In genomic region chr9:131275332-131276106, GRCh38 we compare ENCODE assay signal across 8 cellular contexts. TPM values are rescaled to one million over a fixed set of nuclear protein-coding genes. Genes with fewer than 3 reads are reported as not detected.
DNase-seq lines count a peak whose midpoint lies in the region; ATAC-seq, FAIRE-seq and TF ChIP-seq lines count a peak whose summit lies in the region.

No MANE protein-coding gene starts in this region.

- H3K27ac Mint-ChIP-seq in CD4-positive, alpha-beta T cell: peak overlapping the region; percentile 100
- H3K27ac Mint-ChIP-seq in IgD-negative memory B cell: peak overlapping the region; percentile 90 to 100 (median 97)

- peak overlapping the region; percentile 94 for H3K27ac ChIP-seq in CD4-positive, alpha-beta T cell (ENCODE audit: low read depth, low read length)
- peak overlapping the region; percentile 99 for H3K27ac ChIP-seq in GM12878 (ENCODE audit: control insufficient read depth, insufficient read depth)

- TF ChIP-seq POLR2A in GM12878 (IDR thresholded peaks at IDR 0.05; ENCODE audit: low read depth, low read length): no peak
- no peak for TF ChIP-seq POLR2A in H54 (IDR thresholded peaks at IDR 0.05; ENCODE audit: low read depth, low read length)

- POLR2A ChIA-PET in CD4-positive, alpha-beta T cell (lab: Charles Lee): interaction anchor here (0.7 to 14.3 kb wide), 4 partner anchors 8 to 97 kb away, joined by 3 to 738 read pairs (median 78); no protein-coding TSS in a partner anchor
- POLR2A ChIA-PET in GM12878 (lab: Charles Lee): interaction anchor here (0.9 to 11.3 kb wide), 3 partner anchors 21 to 39 kb away, joined by 3 to 267 read pairs (median 6); no protein-coding TSS in a partner anchor

- peaks cover 61% of the 10 kb centered on the region for H3K36me3 Mint-ChIP-seq in CD4-positive, alpha-beta T cell (ENCODE audit: low read depth)
- H3K36me3 Mint-ChIP-seq in IgD-negative memory B cell: no peaks in the 10 kb centered on the region

- H3K27me3 ChIP-seq in CD4-positive, alpha-beta T cell (ENCODE audit: control insufficient read depth, insufficient read depth, low read length): no peaks in the 10 kb centered on the region
- H3K27me3 ChIP-seq in GM12878 (replicated peaks in 1 of 2; ENCODE audit: control insufficient read depth in 2 of 2, insufficient read depth in 2 of 2, low read length in 1 of 2): no peaks in the 10 kb centered on the region; a peak in 2 of 4 replicates

- TF ChIP-seq RAD21 in GM12878 (IDR thresholded peaks at IDR 0.05; ENCODE audit: insufficient read depth, low read depth, low read length): peak; percentile 55

- ATAC-seq in CD4-positive, alpha-beta T cell (ENCODE audit: poor library complexity): no peak
- ATAC-seq in GM12878 (peak; percentile 68), HG03097 (IDR thresholded peaks at IDR 0.05; ENCODE audit: low FRiP score, unreplicated experiment) (no peak), GM21526 (IDR thresholded peaks at IDR 0.05; ENCODE audit: low FRiP score, unreplicated experiment) (no peak)

- peak; percentile 80 for FAIRE-seq in GM12878 (lab: Jason Lieb, UNC)
- FAIRE-seq in H54 (lab: Jason Lieb, UNC): no peak

- SMC1A ChIA-PET in GM12878 (lab: Charles Lee; ENCODE audit: uncharacterized antibody, unreplicated experiment): interaction anchor here (1.0 to 7.9 kb wide), 4 partner anchors 21 to 129 kb away, joined by 3 to 154 read pairs (median 10); no protein-coding TSS in a partner anchor

- no peaks in the 10 kb centered on the region for H3K36me3 ChIP-seq in GM12878 (ENCODE audit: control insufficient read depth in 2 of 2, insufficient read depth in 2 of 2, low read length in 1 of 2)

- RAD21 ChIA-PET in GM12878 (lab: Charles Lee; ENCODE audit: unreplicated experiment): interaction anchor here (1.0 to 11.6 kb wide), 3 partner anchors 20 to 97 kb away, joined by 3 to 181 read pairs (median 35); no protein-coding TSS in a partner anchor

- H3K9ac ChIP-seq in GM12878 (ENCODE audit: control insufficient read depth, insufficient read depth, low read length): peak overlapping the region; percentile 97

- H3K4me1 Mint-ChIP-seq in CD4-positive, alpha-beta T cell (ENCODE audit: low read depth): peaks cover 37% of the 10 kb centered on the region
- peaks cover 35 to 40% (median 36%) of the 10 kb centered on the region in 3 donors for H3K4me1 Mint-ChIP-seq in IgD-negative memory B cell

- TF ChIP-seq EP300 in GM12878 (IDR thresholded peaks at IDR 0.05; ENCODE audit: borderline replicate concordance in 1 of 2, control insufficient read depth in 1 of 2, low read depth in 2 of 2, low read length in 2 of 2): no peak

- H3K79me2 ChIP-seq in GM12878 (ENCODE audit: control insufficient read depth, insufficient read depth, low read length): peaks cover 67% of the 10 kb centered on the region

- peak overlapping the region; percentile 99 for H3K4me3 ChIP-seq in GM12878

- H3K4me1 ChIP-seq in GM12878 (ENCODE audit: control insufficient read depth, insufficient read depth, low read length): peaks cover 28% of the 10 kb centered on the region

- in situ Hi-C loops in GM12878 (cut with MboI): no loop called here

- peak overlapping the region; percentile 68 for H2AFZ ChIP-seq in GM12878 (ENCODE audit: control insufficient read depth, low read depth, low read length)

- TF ChIP-seq CTCF in CD4-positive, alpha-beta T cell (IDR thresholded peaks at IDR 0.05): no peak
- TF ChIP-seq CTCF in GM12878 (IDR thresholded peaks at IDR 0.05 in 2 of 3, conservative IDR thresholded peaks at IDR 0.05 in 1 of 3; ENCODE audit: control insufficient read depth in 2 of 3, extremely low read depth in 1 of 3, insufficient read depth in 1 of 3, low read depth in 3 of 3, low read length in 3 of 3): peak; percentile 47 to 69 (median 57)

- H3K9me3 ChIP-seq in CD4-positive, alpha-beta T cell (ENCODE audit: control insufficient read depth, low read length): no peaks in the 10 kb centered on the region
- no peaks in the 10 kb centered on the region for H3K9me3 ChIP-seq in GM12878 (replicated peaks; ENCODE audit: control insufficient read depth, insufficient read depth, low read length)

- no peaks in the 10 kb centered on the region for H3K27me3 Mint-ChIP-seq in CD4-positive, alpha-beta T cell
- no peaks in the 10 kb centered on the region for H3K27me3 Mint-ChIP-seq in IgD-negative memory B cell

- no peak for DNase-seq in CD4-positive, alpha-beta T cell
- DNase-seq in GM12878 (ENCODE audit: low read depth, low spot score): no peak
- peak; percentile 42 for DNase-seq in myocyte (ENCODE audit: low read depth)
- no peak for DNase-seq in NCI-H226
- no peak for DNase-seq in H54 (ENCODE audit: insufficient read length, low spot score)

- peak overlapping the region; percentile 97 for H3K4me3 Mint-ChIP-seq in CD4-positive, alpha-beta T cell
- H3K4me3 Mint-ChIP-seq in IgD-negative memory B cell: peak overlapping the region; percentile 90 to 100 (median 98)

- no TSS peak for BruUV-seq in GM12878 (replicated peaks; lab: Mats Ljungman, UMichigan)

- CTCF ChIA-PET in CD4-positive, alpha-beta T cell (lab: Charles Lee): interaction anchor here (0.5 to 2.4 kb wide), 3 partner anchors 61 to 826 kb away, joined by 3 to 6 read pairs (median 3); no protein-coding TSS in a partner anchor
- CTCF ChIA-PET in GM12878 (lab: Yijun Ruan, JAX): interaction anchor here (0.9 to 9.8 kb wide), 6 partner anchors 12 to 205 kb away, joined by 3 to 151 read pairs (median 8); no protein-coding TSS in a partner anchor

- H4K20me1 ChIP-seq in GM12878 (ENCODE audit: control insufficient read depth, insufficient read depth): no peaks in the 10 kb centered on the region

- H3K4me2 ChIP-seq in GM12878 (ENCODE audit: control insufficient read depth, insufficient read depth): peak overlapping the region; percentile 100

- intact Hi-C loops in CD4-positive, alpha-beta T cell (cut with DNase I, micrococcal nuclease): loop anchor here (2.0 to 10.0 kb wide), 8 partner anchors 19 to 148 kb away; partner anchors contain the start of gene NUP214 (in 1 of the 2)
- intact Hi-C loops in GM12878 (cut with micrococcal nuclease; ENCODE audit: unreplicated experiment): loop anchor here (1.0 to 2.0 kb wide), 3 partner anchors 23 to 97 kb away; no protein-coding TSS in a partner anchor

- H3K9me3 Mint-ChIP-seq in CD4-positive, alpha-beta T cell: no peaks in the 10 kb centered on the region
- no peaks in the 10 kb centered on the region for H3K9me3 Mint-ChIP-seq in IgD-negative memory B cell

- WGBS in GM12878 (ENCODE audit: insufficient coverage, insufficient replicate concordance, low lambda C conversion rate, missing lambda C conversion rate): 1% methylated on average over 30 of the region's 30 CpGs

TF ChIP-seq in GM12878, 131 proteins besides CTCF, POLR2A, EP300 and RAD21 (continues in another document):
- TF ChIP-seq SMC3 (IDR thresholded peaks at IDR 0.05; ENCODE audit: borderline replicate concordance, low read length): peak; percentile 50; the same call in 1 of the 2 replicates
- no peak for TF ChIP-seq NFIC (IDR thresholded peaks at IDR 0.05; ENCODE audit: low read depth, low read length)
- TF ChIP-seq ZNF274 (IDR thresholded peaks at IDR 0.05; ENCODE audit: insufficient read depth, insufficient read length): no peak

RNA-seq across cellular contexts. Expression of gene FAM78A, which starts 0.8 kb away (rescaled TPM):
- total RNA-seq in CD4-positive, alpha-beta T cell: 10 to 100 TPM; 62.4 to 62.7 TPM
- polyA plus RNA-seq in IgD-negative memory B cell (18.3 TPM), GM12878 (2011; rRNA removed) (13.7 and 32.5 TPM in 2 replicates), GM12878 (2014; fragmentation: Illumina TruSeq; extraction: Trizol) (5.4 and 13.4 TPM in 2 replicates), GM12878 (2014; fragmentation: Nextera tagmentation; extraction: Ambion mirVana) (under 1 TPM; 0.18 to 0.66 TPM), GM12878 (2014; rRNA removed) (19.4 and 23.5 TPM in 2 replicates), GM12878 (2016; fragmentation: Nextera tagmentation; extraction: Ambion mirVana) (10 to 100 TPM in 1 of 2 experiments, 1 to 10 TPM in 1; 6.7 to 10.1 TPM)
- total RNA-seq in GM12878 (2013; cell fraction: nucleolus; rRNA removed): 21.7 and 24.1 TPM in 2 replicates
- total RNA-seq in GM12878 (2014; rRNA removed) (19.2 and 20.1 TPM in 2 replicates), GM12878 (2014; rRNA removed; fragmentation: Illumina TruSeq; extraction: Trizol) (10.5 and 11.0 TPM in 2 replicates), GM12878 (2021) (25.1 and 25.4 TPM in 2 replicates), myocyte (6.1 and 7.0 TPM in 2 replicates)
- 4.4 TPM for polyA plus RNA-seq in GM12878 (2011; ENCODE audit: low read depth)
- 31.2 and 49.8 TPM in 2 replicates for polyA plus RNA-seq in GM12878 (2011; cell fraction: cytosol; rRNA removed)
- 42.4 and 44.6 TPM in 2 replicates for polyA plus RNA-seq in GM12878 (2011; cell fraction: nucleus; rRNA removed)
- polyA plus RNA-seq in GM12878 (2012): 14.3 and 17.2 TPM in 2 replicates
- 21.5 and 25.7 TPM in 2 replicates for polyA minus RNA-seq in GM12878 (2011; rRNA and poly(A)+ RNA removed)
- 19.4 and 22.6 TPM in 2 replicates for polyA minus RNA-seq in GM12878 (2011; cell fraction: cytosol; rRNA and poly(A)+ RNA removed)
- polyA minus RNA-seq in GM12878 (2011; cell fraction: nucleus; rRNA and poly(A)+ RNA removed): 7.4 and 15.1 TPM in 2 replicates
- polyA plus RNA-seq in myocyte (2012): 4.4 TPM

RNA-seq across cellular contexts. Expression of gene PLPP7, which starts 14.0 kb away (rescaled TPM):
- total RNA-seq in CD4-positive, alpha-beta T cell: under 1 TPM in 1 of 2 experiments, not detected in 1; 0.22 TPM
- polyA plus RNA-seq in IgD-negative memory B cell: 1.7 TPM
- total RNA-seq in GM12878 (2013; cell fraction: nucleolus; rRNA removed): not detected in 2 replicates
- 0.38 and 0.40 TPM in 2 replicates for total RNA-seq in GM12878 (2014; rRNA removed)
- total RNA-seq in GM12878 (2014; rRNA removed; fragmentation: Illumina TruSeq; extraction: Trizol): 0.09 and 0.31 TPM in 2 replicates
- total RNA-seq in GM12878 (2021): 0.72 and 0.97 TPM in 2 replicates
- polyA plus RNA-seq in GM12878 (2011; ENCODE audit: low read depth): 0.28 TPM
- polyA plus RNA-seq in GM12878 (2011; rRNA removed): not detected in 2 replicates
- polyA plus RNA-seq in GM12878 (2011; cell fraction: cytosol; rRNA removed): not detected in 2 replicates
- not detected in 2 replicates for polyA plus RNA-seq in GM12878 (2011; cell fraction: nucleus; rRNA removed)
- 0.37 and 0.38 TPM in 2 replicates for polyA plus RNA-seq in GM12878 (2012)
- polyA plus RNA-seq in GM12878 (2014; fragmentation: Illumina TruSeq; extraction: Trizol): not detected in 2 replicates
- under 1 TPM in 1 of 2 experiments, not detected in 1; 0.05 TPM for polyA plus RNA-seq in GM12878 (2014; fragmentation: Nextera tagmentation; extraction: Ambion mirVana)
- 0.12 and 0.25 TPM in 2 replicates for polyA plus RNA-seq in GM12878 (2014; rRNA removed)
- 1 to 10 TPM in 1 of 2 experiments, under 1 TPM in 1; 0.68 to 1.0 TPM for polyA plus RNA-seq in GM12878 (2016; fragmentation: Nextera tagmentation; extraction: Ambion mirVana)
- not detected in 2 replicates for polyA minus RNA-seq in GM12878 (2011; rRNA and poly(A)+ RNA removed)
- polyA minus RNA-seq in GM12878 (2011; cell fraction: cytosol; rRNA and poly(A)+ RNA removed): not detected in 2 replicates
- not detected in 2 replicates for polyA minus RNA-seq in GM12878 (2011; cell fraction: nucleus; rRNA and poly(A)+ RNA removed)
- 63.5 and 92.3 TPM in 2 replicates for total RNA-seq in myocyte
- 23.8 TPM for polyA plus RNA-seq in myocyte (2012)

Comparison
In these comparisons a context has a peak if more than half of its experiments do, and no peak if none do; other contexts are left out.
1. RNA of gene PLPP7, which starts 14.0 kb away (total RNA-seq): 63.5 to 92.3 TPM in myocyte; 0.09 to 0.97 TPM in GM12878 and 0.22 TPM in CD4-positive, alpha-beta T cell; every median in the first group is over 10 times any median in the second.